In the genomic region with DNA sequence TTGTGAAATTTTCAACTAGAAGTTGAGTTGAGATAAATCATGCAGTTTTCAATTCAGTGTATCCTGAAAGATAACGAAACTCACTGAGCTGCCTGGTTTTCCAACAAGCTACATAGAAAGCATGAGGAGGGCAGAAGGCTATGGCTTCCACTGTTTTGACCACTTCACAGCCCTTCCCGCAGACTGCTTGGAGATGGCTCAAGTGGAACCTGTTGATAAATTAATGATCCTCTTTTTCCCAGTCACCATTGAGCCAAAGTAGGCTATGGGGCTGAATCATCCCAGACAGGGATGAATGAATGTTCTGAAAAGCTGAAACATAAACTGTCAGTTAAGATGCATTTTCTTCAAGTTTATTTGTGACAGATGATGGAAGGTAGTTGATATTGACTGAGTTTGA, we compare ENCODE assay signal across 20 cellular contexts.
DNase-seq lines count a peak whose midpoint lies in the region; ATAC-seq, FAIRE-seq and TF ChIP-seq lines count a peak whose summit lies in the region.
"Had no signal": no experiment of that assay in that cellular context is flagged by ENCODE, and none has a peak within 500 bp of the region (broad histone marks: within the 10 kb centered on the region; RNA-seq: fewer than 3 reads in every experiment).

No MANE protein-coding gene starts in this region.

- H3K9me2 ChIP-seq in neural cell (ENCODE audit: insufficient read depth, low read length), result no peaks in the 10 kb centered on the region
- H3K9me2 ChIP-seq: SK-N-SH had no signal

- H3K4me1 ChIP-seq in left ventricle myocardium inferior (peaks cover 18% of the 10 kb centered on the region), right atrium auricular region (peaks cover 0 to 3% of the 10 kb centered on the region in 2 donors), testis (peaks cover 5% of the 10 kb centered on the region)

- TF ChIP-seq CTCF in left ventricle myocardium inferior (IDR thresholded peaks at IDR 0.05; ENCODE audit: borderline replicate concordance) (no peak), right atrium auricular region (IDR thresholded peaks at IDR 0.05) (no peak), neural cell (IDR thresholded peaks at IDR 0.05; ENCODE audit: poor library complexity, severe bottlenecking) (no peak), testis (IDR thresholded peaks at IDR 0.05) (no peak)

- H3K79me2 ChIP-seq in neural cell (replicated peaks; ENCODE audit: insufficient read depth, low read length), result no peaks in the 10 kb centered on the region

- H4K20me1 ChIP-seq in neural cell (ENCODE audit: insufficient read depth), result no peaks in the 10 kb centered on the region

- H3K4me2 ChIP-seq in neural cell (ENCODE audit: low read length), result no peak overlapping the region
- H3K4me2 ChIP-seq: SK-N-SH had no signal

- H3K4me3 ChIP-seq in left ventricle myocardium inferior (no peak overlapping the region), right atrium auricular region (no peak overlapping the region), neural cell (ENCODE audit: low read length) (no peak overlapping the region), testis (no peak overlapping the region)
- H3K4me3 ChIP-seq: K562 had no signal

- no peaks in the 10 kb centered on the region for H3F3A ChIP-seq in neural cell (ENCODE audit: insufficient read depth, low read length, poor library complexity, severe bottlenecking)

- H3K9ac ChIP-seq in neural cell (ENCODE audit: low read length), result no peak overlapping the region
- H3K9ac ChIP-seq: SK-N-SH had no signal

- H3K27me3 ChIP-seq in left ventricle myocardium inferior (ENCODE audit: low read depth), result no peaks in the 10 kb centered on the region
- no peaks in the 10 kb centered on the region for H3K27me3 ChIP-seq in right atrium auricular region
- H3K27me3 ChIP-seq in neural cell (ENCODE audit: insufficient read depth, low read depth, low read length), result no peaks in the 10 kb centered on the region
- H3K27me3 ChIP-seq in testis, result no peaks in the 10 kb centered on the region

- DNase-seq in left ventricle myocardium inferior (no peak), right atrium auricular region (ENCODE audit: low spot score) (no peak), SW 1271 (lab: John Stamatoyannopoulos, UW) (no peak), testis (no peak)
- DNase-seq: Calu3; Kasumi-1; NCI-H1092 treated with DMSO at 0.1 percent for 48 hours; NCI-H1436; NCI-H187; NCI-H2081 treated with DMSO at 0.1 percent for 48 hours; NCI-H748 treated with DMSO at 0.1 percent for 48 hours; NK-92 treated with Interleukin-12 subunit alpha and Interleukin-12 subunit beta, amount 100 ng/mL, for 24 hours; PC-3; SK-N-SH had no signal

- H3K36me3 ChIP-seq in left ventricle myocardium inferior, result no peaks in the 10 kb centered on the region
- H3K36me3 ChIP-seq in right atrium auricular region, result no peaks in the 10 kb centered on the region
- H3K36me3 ChIP-seq in neural cell (ENCODE audit: insufficient read depth, low read length), result no peaks in the 10 kb centered on the region
- H3K36me3 ChIP-seq in testis (ENCODE audit: low read depth, missing control alignments), result no peaks in the 10 kb centered on the region

- H3K9me3 ChIP-seq in left ventricle myocardium inferior (replicated peaks) (peaks cover 15% of the 10 kb centered on the region), right atrium auricular region (peaks cover 0 to 9% of the 10 kb centered on the region in 2 donors), neural cell (ENCODE audit: low read length) (no peaks in the 10 kb centered on the region), testis (no peaks in the 10 kb centered on the region)
- H3K9me3 ChIP-seq: SK-N-SH had no signal

- intact Hi-C loops in left ventricle myocardium inferior (cut with micrococcal nuclease), result no loop called here
- intact Hi-C loops in testis (cut with DNase I; ENCODE audit: low total_unique reads), result no loop called here

- peak; percentile 25 for TF ChIP-seq EP300 in neural cell (conservative IDR thresholded peaks at IDR 0.05; ENCODE audit: poor library complexity, severe bottlenecking)

- WGBS in testis, 2 donors, result 35 to 86% methylated on average over 2 of the region's 2 CpGs

- TF ChIP-seq RAD21 in neural cell (conservative IDR thresholded peaks at IDR 0.05), result no peak

- no peak for ATAC-seq in GM19023 (IDR thresholded peaks at IDR 0.05; ENCODE audit: unreplicated experiment)
- ATAC-seq: HCT116, K562, PC-3 had no signal

- H2AFZ ChIP-seq in neural cell (ENCODE audit: low read depth, low read length), result no peak overlapping the region

- TF ChIP-seq POLR2A in testis (IDR thresholded peaks at IDR 0.05), result no peak

- H3K27ac ChIP-seq in left ventricle myocardium inferior (replicated peaks), result peak overlapping the region; percentile 6
- H3K27ac ChIP-seq in right atrium auricular region, result no peak overlapping the region
- H3K27ac ChIP-seq in neural cell (ENCODE audit: low read length), result no peak overlapping the region
- H3K27ac ChIP-seq in testis, result no peak overlapping the region

- peak; percentile 97 for FAIRE-seq in TTC549 (lab: Jason Lieb, UNC)
- FAIRE-seq: H1, K562 had no signal

TF ChIP-seq in neural cell, 6 proteins besides CTCF, POLR2A, EP300 and RAD21:
- TF ChIP-seq POLR2AphosphoS5 (IDR thresholded peaks at IDR 0.05), result no peak
TF ChIP-seq in neural cell: peak in this region for 0.
